Comparison of ENCODE assay signal across 24 cellular contexts in the genomic region with DNA sequence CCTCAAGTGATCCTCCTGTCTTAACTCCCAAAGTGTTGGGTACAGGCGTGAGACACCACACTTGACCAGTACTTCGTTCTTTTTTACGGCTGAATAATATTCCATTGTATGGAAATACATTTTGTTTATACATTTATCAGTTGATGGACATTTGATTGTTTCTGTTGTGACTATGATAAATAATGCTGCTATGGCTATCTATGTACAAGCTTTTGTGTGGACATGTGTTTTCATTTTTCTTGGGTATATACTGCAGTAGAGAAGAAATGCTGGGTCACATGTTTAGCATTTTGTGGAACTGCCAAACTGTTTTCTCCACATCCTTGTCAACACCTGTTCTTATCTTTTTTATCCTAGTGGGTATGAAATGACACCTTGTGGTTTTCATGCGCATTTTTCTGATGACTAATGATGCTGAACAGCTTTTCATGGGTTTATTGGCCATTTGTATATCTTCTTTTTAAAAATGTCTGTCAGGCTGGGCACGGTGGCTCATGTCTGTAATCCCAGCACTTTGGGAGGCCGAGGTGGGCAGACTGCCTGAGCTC. TPM values are rescaled to one million over a fixed set of nuclear protein-coding genes. Genes with fewer than 3 reads are reported as not detected.
DNase-seq lines count a peak whose midpoint lies in the region; ATAC-seq, FAIRE-seq and TF ChIP-seq lines count a peak whose summit lies in the region.
"Had no signal": no experiment of that assay in that cellular context is flagged by ENCODE, and none has a peak within 500 bp of the region (broad histone marks: within the 10 kb centered on the region; RNA-seq: fewer than 3 reads in every experiment).

No MANE protein-coding gene starts in this region.

- H3K36me3 ChIP-seq in MM.1S (replicated peaks; ENCODE audit: insufficient read depth, low read length) (no peaks in the 10 kb centered on the region), parathyroid adenoma (ENCODE audit: control insufficient read depth, insufficient read depth, low read length) (no peaks in the 10 kb centered on the region), A673 (ENCODE audit: insufficient read depth, low read length, poor library complexity, severe bottlenecking) (no peaks in the 10 kb centered on the region)
- H3K36me3 ChIP-seq: gastrocnemius medialis, right atrium auricular region had no signal

- no TSS peak for BruUV-seq in A673 (replicated peaks; lab: Mats Ljungman, UMichigan)

- H2AFZ ChIP-seq in MM.1S (ENCODE audit: low read length) (no peak overlapping the region), parathyroid adenoma (no peak overlapping the region)

- POLR2A ChIA-PET in A673 (lab: Charles Lee; ENCODE audit: low non-redundant PET) = no interaction called here

- H3K4me1 ChIP-seq in MM.1S (ENCODE audit: low read length) = 0 out of 2 replicates have a peak, but pooled peaks cover 3% of the 10 kb centered on the region
- H3K4me1 ChIP-seq in parathyroid adenoma = no peaks in the 10 kb centered on the region
- no peaks in the 10 kb centered on the region for H3K4me1 ChIP-seq in A673 (ENCODE audit: insufficient read depth, low read length, poor library complexity, severe bottlenecking)
- H3K4me1 ChIP-seq: gastrocnemius medialis, right atrium auricular region had no signal

- H3K9me3 ChIP-seq in MM.1S (replicated peaks; ENCODE audit: insufficient read depth, low read length) = no peaks in the 10 kb centered on the region
- no peaks in the 10 kb centered on the region for H3K9me3 ChIP-seq in parathyroid adenoma (ENCODE audit: control insufficient read depth, low read length)
- H3K9me3 ChIP-seq in A673 (ENCODE audit: low read depth, low read length, poor library complexity, severe bottlenecking) = no peaks in the 10 kb centered on the region
- H3K9me3 ChIP-seq: Caco-2, gastrocnemius medialis, right atrium auricular region had no signal

- peak; percentile 71 for FAIRE-seq in GM12891 (lab: Jason Lieb, UNC)

- no peak for ATAC-seq in GM21717 (IDR thresholded peaks at IDR 0.05; ENCODE audit: unreplicated experiment)
- ATAC-seq: activated CD8-positive, alpha-beta T cell treated with anti-CD3 and anti-CD28 coated beads, Interleukin-2, amount 10 ng/mL, durations not matched to agents 7 days and 5 days; gastrocnemius medialis; naive thymus-derived CD4-positive, alpha-beta T cell had no signal

- intact Hi-C loops in A673 (cut with micrococcal nuclease; ENCODE audit: unreplicated experiment) = no loop called here

- no peak overlapping the region for H3K9ac ChIP-seq in MM.1S (ENCODE audit: low read length)
- H3K9ac ChIP-seq in parathyroid adenoma = no peak overlapping the region

- CTCF ChIA-PET in A673 (lab: Charles Lee) = interaction anchor here (0.6 kb wide), 1 partner anchor 116 kb away, joined by 9 read pairs; no protein-coding TSS in a partner anchor

- H3K79me2 ChIP-seq in MM.1S (ENCODE audit: low read length) = no peaks in the 10 kb centered on the region
- no peaks in the 10 kb centered on the region for H3K79me2 ChIP-seq in parathyroid adenoma

- no peaks in the 10 kb centered on the region for H3F3A ChIP-seq in MM.1S (ENCODE audit: insufficient read depth, low read length)

- no peak overlapping the region for H3K4me3 ChIP-seq in MM.1S (ENCODE audit: low read length)
- no peak overlapping the region for H3K4me3 ChIP-seq in parathyroid adenoma (ENCODE audit: low read depth, low read length)
- H3K4me3 ChIP-seq in A673 (ENCODE audit: low read depth, low read length, poor library complexity, severe bottlenecking) = no peak overlapping the region
- H3K4me3 ChIP-seq: gastrocnemius medialis, right atrium auricular region had no signal

- TF ChIP-seq CTCF in MM.1S (IDR thresholded peaks at IDR 0.05; ENCODE audit: low read length) (peak; percentile 16; the same call in 1 of the 2 replicates), parathyroid adenoma (IDR thresholded peaks at IDR 0.05) (peak; percentile 15), A673 (conservative IDR thresholded peaks at IDR 0.05; ENCODE audit: low read depth, low read length) (no peak)

- 0 out of 2 replicates have a peak overlapping the region, but pooled peaks have one; percentile 9 for H3K4me2 ChIP-seq in MM.1S (ENCODE audit: low read depth, low read length)
- H3K4me2 ChIP-seq in parathyroid adenoma (ENCODE audit: low read length) = no peak overlapping the region

- H3K27ac ChIP-seq in MM.1S (ENCODE audit: low read length) (no peak overlapping the region; the same call in 1 of the 2 replicates), parathyroid adenoma (no peak overlapping the region), A673 (ENCODE audit: low read depth, low read length, poor library complexity, severe bottlenecking) (no peak overlapping the region)
- H3K27ac ChIP-seq: gastrocnemius medialis, right atrium auricular region had no signal

- no peak for DNase-seq in GM12891 (ENCODE audit: insufficient read length, low spot score)
- DNase-seq in MM.1S = peak; percentile 51
- peak; percentile 48 for DNase-seq in amniotic epithelial cell (ENCODE audit: low read depth)
- no peak for DNase-seq in NCI-H748 (lab: John Stamatoyannopoulos, UW; ENCODE audit: unreplicated experiment)
- no peak for DNase-seq in A673 (ENCODE audit: low spot score)
- DNase-seq in NCI-H128 (lab: John Stamatoyannopoulos, UW; ENCODE audit: unreplicated experiment) = no peak
- DNase-seq: activated CD4-positive, CD25-positive, alpha-beta regulatory T cell treated with anti-CD3 and anti-CD28 coated beads, Interleukin-2, amount 50 U/mL, for 72 hours; activated CD8-positive, alpha-beta T cell treated with anti-CD3 and anti-CD28 coated beads, Interleukin-2, amount 10 ng/mL, durations not matched to agents 7 days and 5 days; activated naive CD4-positive, alpha-beta T cell treated with anti-CD3 and anti-CD28 coated beads, Interleukin-2, amount 10 ng/mL, durations not matched to agents 7 days and 5 days; activated T-cell treated with anti-CD3 and anti-CD28 coated beads, Interleukin-2, amount 50 U/mL, for 1 hour; anterior cingulate cortex; Caco-2; cerebellar nuclear complex; effector CD4-positive, alpha-beta T cell; gastrocnemius medialis; KBM-7; left cardiac atrium; naive thymus-derived CD4-positive, alpha-beta T cell; NCI-H1092 treated with DMSO at 0.1 percent for 48 hours; NCI-H2171 treated with DMSO at 0.1 percent for 48 hours; stimulated activated CD4-positive, alpha-beta T cell treated with anti-CD3 and anti-CD28 coated beads, Interleukin-12 subunit alpha, Interleukin-12 subunit beta, amount 100 ng/mL, for 4 hours had no signal

- H3K27me3 ChIP-seq in MM.1S (replicated peaks; ENCODE audit: insufficient read depth, low read length) (no peaks in the 10 kb centered on the region), parathyroid adenoma (ENCODE audit: control insufficient read depth, insufficient read depth, low read length) (no peaks in the 10 kb centered on the region), A673 (replicated peaks; ENCODE audit: insufficient read depth, low read depth, low read length, poor library complexity) (no peaks in the 10 kb centered on the region)
- H3K27me3 ChIP-seq: gastrocnemius medialis, right atrium auricular region had no signal

- H4K20me1 ChIP-seq in MM.1S (ENCODE audit: insufficient read depth, low read length) = no peaks in the 10 kb centered on the region

- no peaks in the 10 kb centered on the region for H3K9me2 ChIP-seq in MM.1S (replicated peaks; ENCODE audit: insufficient read depth, low read length)

- TF ChIP-seq POLR2A in GM12891 (IDR thresholded peaks at IDR 0.05; ENCODE audit: low read depth, low read length) = no peak

TF ChIP-seq in GM12891, 5 proteins besides CTCF, POLR2A, EP300 and RAD21:
- TF ChIP-seq TAF1 (IDR thresholded peaks at IDR 0.05; ENCODE audit: low read depth, low read length) (no peak), SPI1 (IDR thresholded peaks at IDR 0.05; ENCODE audit: low read depth, low read length) (no peak), PAX5 (IDR thresholded peaks at IDR 0.05; ENCODE audit: insufficient read depth, low read length, severe bottlenecking) (no peak), POLR2AphosphoS5 (IDR thresholded peaks at IDR 0.05; ENCODE audit: low read depth, low read length) (no peak), POU2F2 (IDR thresholded peaks at IDR 0.05; ENCODE audit: low read depth, low read length) (no peak)

RNA-seq across cellular contexts. Expression of gene SAT1, which starts 37.3 kb away (rescaled TPM):
- 156 TPM for polyA plus RNA-seq in GM12891 (2012; ENCODE audit: low read depth, missing spikeins)
- total RNA-seq in A673 (2021) = 21.6 and 27.4 TPM in 2 replicates

Comparison
In these comparisons a context has a peak if more than half of its experiments do, and no peak if none do; other contexts are left out.
1. DNase-seq: peak in MM.1S (single experiment) and amniotic epithelial cell (single experiment); none in GM12891 (single experiment), NCI-H748 (single experiment), A673 (single experiment) and NCI-H128 (single experiment).